Comparison of ENCODE assay signal across 1 cellular context in the genomic region with DNA sequence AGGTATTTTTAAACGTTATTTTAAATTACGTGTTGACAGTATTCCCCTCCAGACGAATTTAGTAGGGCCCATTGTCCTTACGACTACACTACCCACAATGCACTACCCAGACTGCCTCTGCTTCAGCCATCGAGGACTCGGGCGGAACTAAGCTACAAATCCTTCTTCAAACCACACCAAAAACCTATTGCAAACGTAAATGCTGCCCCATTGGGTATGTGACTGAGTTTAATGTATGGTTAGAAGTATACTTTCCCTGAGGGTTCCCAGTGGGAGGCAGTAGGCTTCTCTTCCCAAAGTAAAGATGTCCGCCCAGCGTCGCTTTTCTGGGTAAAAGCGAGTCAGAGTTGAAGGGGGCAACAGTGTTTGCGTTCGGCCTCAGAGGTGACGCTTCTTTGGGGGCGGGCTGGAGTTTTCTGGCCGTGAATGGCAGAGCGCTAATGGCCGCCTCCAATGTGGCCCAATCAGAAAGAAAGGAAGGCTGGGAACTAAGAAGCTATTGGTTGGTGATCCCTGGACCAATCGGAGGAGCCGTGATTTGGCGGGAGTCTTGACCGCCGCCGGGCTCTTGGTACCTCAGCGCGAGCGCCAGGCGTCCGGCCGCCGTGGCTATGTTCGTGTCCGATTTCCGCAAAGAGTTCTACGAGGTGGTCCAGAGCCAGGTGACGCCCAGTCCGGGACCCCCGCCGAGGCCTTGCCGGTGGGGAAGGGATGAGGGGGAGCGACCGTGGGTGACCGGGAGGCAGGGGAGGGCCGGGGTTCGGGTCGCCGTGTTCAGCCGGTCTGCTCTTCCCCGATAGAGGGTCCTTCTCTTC.
TF ChIP-seq lines count a peak whose summit lies in the region.

Gene CDC45, plus strand, starts transcription at position 563 of the 815 bp plus-strand sequence. Its CDS starts 49 bp downstream, at position 612.

TF ChIP-seq in A549, 52 proteins besides CTCF, POLR2A, EP300 and RAD21 (continued from another document):
- TF ChIP-seq, protein P1, sequence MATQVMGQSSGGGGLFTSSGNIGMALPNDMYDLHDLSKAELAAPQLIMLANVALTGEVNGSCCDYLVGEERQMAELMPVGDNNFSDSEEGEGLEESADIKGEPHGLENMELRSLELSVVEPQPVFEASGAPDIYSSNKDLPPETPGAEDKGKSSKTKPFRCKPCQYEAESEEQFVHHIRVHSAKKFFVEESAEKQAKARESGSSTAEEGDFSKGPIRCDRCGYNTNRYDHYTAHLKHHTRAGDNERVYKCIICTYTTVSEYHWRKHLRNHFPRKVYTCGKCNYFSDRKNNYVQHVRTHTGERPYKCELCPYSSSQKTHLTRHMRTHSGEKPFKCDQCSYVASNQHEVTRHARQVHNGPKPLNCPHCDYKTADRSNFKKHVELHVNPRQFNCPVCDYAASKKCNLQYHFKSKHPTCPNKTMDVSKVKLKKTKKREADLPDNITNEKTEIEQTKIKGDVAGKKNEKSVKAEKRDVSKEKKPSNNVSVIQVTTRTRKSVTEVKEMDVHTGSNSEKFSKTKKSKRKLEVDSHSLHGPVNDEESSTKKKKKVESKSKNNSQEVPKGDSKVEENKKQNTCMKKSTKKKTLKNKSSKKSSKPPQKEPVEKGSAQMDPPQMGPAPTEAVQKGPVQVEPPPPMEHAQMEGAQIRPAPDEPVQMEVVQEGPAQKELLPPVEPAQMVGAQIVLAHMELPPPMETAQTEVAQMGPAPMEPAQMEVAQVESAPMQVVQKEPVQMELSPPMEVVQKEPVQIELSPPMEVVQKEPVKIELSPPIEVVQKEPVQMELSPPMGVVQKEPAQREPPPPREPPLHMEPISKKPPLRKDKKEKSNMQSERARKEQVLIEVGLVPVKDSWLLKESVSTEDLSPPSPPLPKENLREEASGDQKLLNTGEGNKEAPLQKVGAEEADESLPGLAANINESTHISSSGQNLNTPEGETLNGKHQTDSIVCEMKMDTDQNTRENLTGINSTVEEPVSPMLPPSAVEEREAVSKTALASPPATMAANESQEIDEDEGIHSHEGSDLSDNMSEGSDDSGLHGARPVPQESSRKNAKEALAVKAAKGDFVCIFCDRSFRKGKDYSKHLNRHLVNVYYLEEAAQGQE (IDR thresholded peaks at IDR 0.05), result no peak
- no peak for TF ChIP-seq HOXB5 (CRISPR knock-in tag; IDR thresholded peaks at IDR 0.05)
- no peak for TF ChIP-seq HOXA7 (CRISPR knock-in tag; IDR thresholded peaks at IDR 0.05)
- TF ChIP-seq KDM5A (IDR thresholded peaks at IDR 0.05), result peak; percentile 93
- no peak for TF ChIP-seq ATOH8 (CRISPR knock-in tag; IDR thresholded peaks at IDR 0.05; ENCODE audit: low read depth)
- TF ChIP-seq EHF (CRISPR knock-in tag; IDR thresholded peaks at IDR 0.05), result no peak
- no peak for TF ChIP-seq ZC3H11A (IDR thresholded peaks at IDR 0.05)
- no peak for TF ChIP-seq MAFK (IDR thresholded peaks at IDR 0.05; ENCODE audit: partially characterized antibody)
- TF ChIP-seq JUN (IDR thresholded peaks at IDR 0.05), result peak in 1 of 2 experiments; percentile 34; a peak in 1 of 5 replicates
- TF ChIP-seq ZSCAN20 (CRISPR knock-in tag; IDR thresholded peaks at IDR 0.05), result no peak
- TF ChIP-seq BHLHE40 (IDR thresholded peaks at IDR 0.05; ENCODE audit: low read depth, low read length), result no peak
- TF ChIP-seq RCOR1 (IDR thresholded peaks at IDR 0.05; ENCODE audit: low read depth, low read length), result no peak
- TF ChIP-seq FOXS1 (CRISPR knock-in tag; IDR thresholded peaks at IDR 0.05), result no peak
- no peak for TF ChIP-seq GATA3 (IDR thresholded peaks at IDR 0.05; ENCODE audit: borderline replicate concordance)
- no peak for TF ChIP-seq RNF2 (IDR thresholded peaks at IDR 0.05; ENCODE audit: borderline replicate concordance, low read depth)
- TF ChIP-seq HOXB13 (CRISPR knock-in tag; IDR thresholded peaks at IDR 0.05; ENCODE audit: low read depth), result no peak
TF ChIP-seq in A549: peak in this region for 7.
